ENCODE assay signal across 1 cellular context in the genomic region with DNA sequence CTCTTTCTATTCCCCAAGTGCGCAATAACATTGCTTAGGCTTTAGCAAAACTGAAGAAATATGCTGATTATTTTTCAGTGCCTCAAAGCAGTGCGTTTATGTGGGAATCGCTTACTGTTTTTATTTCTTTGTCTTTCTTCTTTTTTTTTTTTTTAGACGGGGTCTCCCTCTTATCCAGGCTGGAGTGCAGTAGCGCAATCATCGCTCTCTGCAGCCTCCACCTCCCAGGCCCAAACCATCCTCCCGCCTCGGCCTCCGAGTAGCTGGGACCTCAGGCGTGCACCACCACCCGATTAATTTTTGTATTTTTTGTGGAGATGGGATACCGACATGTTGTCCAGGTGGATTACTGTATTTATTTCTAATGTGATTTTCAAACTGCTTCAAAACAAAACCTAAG.
A peak's percentile ranks its signal among the peaks of the same experiment; 100 is the strongest.
TF ChIP-seq lines count a peak whose summit lies in the region.

No MANE protein-coding gene starts in this region.

TF ChIP-seq in HepG2, 621 proteins besides CTCF, POLR2A, EP300 and RAD21:
- TF ChIP-seq, protein P1, sequence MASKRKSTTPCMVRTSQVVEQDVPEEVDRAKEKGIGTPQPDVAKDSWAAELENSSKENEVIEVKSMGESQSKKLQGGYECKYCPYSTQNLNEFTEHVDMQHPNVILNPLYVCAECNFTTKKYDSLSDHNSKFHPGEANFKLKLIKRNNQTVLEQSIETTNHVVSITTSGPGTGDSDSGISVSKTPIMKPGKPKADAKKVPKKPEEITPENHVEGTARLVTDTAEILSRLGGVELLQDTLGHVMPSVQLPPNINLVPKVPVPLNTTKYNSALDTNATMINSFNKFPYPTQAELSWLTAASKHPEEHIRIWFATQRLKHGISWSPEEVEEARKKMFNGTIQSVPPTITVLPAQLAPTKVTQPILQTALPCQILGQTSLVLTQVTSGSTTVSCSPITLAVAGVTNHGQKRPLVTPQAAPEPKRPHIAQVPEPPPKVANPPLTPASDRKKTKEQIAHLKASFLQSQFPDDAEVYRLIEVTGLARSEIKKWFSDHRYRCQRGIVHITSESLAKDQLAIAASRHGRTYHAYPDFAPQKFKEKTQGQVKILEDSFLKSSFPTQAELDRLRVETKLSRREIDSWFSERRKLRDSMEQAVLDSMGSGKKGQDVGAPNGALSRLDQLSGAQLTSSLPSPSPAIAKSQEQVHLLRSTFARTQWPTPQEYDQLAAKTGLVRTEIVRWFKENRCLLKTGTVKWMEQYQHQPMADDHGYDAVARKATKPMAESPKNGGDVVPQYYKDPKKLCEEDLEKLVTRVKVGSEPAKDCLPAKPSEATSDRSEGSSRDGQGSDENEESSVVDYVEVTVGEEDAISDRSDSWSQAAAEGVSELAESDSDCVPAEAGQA (IDR thresholded peaks at IDR 0.05; ENCODE audit: low read depth): no peak
- TF ChIP-seq, protein P1 (CRISPR knock-in tag; IDR thresholded peaks at IDR 0.05; ENCODE audit: borderline replicate concordance): no peak
- TF ChIP-seq ZNF501 (CRISPR knock-in tag; IDR thresholded peaks at IDR 0.05) (0 out of 2 replicates have a peak, but pooled peaks have one; percentile 17), ERF (CRISPR knock-in tag; IDR thresholded peaks at IDR 0.05) (no peak), SATB2 (CRISPR knock-in tag; IDR thresholded peaks at IDR 0.05) (no peak), YEATS2 (CRISPR knock-in tag; IDR thresholded peaks at IDR 0.05; ENCODE audit: borderline replicate concordance) (no peak)
- TF ChIP-seq, protein P2, sequence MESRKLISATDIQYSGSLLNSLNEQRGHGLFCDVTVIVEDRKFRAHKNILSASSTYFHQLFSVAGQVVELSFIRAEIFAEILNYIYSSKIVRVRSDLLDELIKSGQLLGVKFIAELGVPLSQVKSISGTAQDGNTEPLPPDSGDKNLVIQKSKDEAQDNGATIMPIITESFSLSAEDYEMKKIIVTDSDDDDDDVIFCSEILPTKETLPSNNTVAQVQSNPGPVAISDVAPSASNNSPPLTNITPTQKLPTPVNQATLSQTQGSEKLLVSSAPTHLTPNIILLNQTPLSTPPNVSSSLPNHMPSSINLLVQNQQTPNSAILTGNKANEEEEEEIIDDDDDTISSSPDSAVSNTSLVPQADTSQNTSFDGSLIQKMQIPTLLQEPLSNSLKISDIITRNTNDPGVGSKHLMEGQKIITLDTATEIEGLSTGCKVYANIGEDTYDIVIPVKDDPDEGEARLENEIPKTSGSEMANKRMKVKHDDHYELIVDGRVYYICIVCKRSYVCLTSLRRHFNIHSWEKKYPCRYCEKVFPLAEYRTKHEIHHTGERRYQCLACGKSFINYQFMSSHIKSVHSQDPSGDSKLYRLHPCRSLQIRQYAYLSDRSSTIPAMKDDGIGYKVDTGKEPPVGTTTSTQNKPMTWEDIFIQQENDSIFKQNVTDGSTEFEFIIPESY (CRISPR knock-in tag; IDR thresholded peaks at IDR 0.05): 0 out of 2 replicates have a peak, but pooled peaks have one; percentile 29
- TF ChIP-seq, protein P3, sequence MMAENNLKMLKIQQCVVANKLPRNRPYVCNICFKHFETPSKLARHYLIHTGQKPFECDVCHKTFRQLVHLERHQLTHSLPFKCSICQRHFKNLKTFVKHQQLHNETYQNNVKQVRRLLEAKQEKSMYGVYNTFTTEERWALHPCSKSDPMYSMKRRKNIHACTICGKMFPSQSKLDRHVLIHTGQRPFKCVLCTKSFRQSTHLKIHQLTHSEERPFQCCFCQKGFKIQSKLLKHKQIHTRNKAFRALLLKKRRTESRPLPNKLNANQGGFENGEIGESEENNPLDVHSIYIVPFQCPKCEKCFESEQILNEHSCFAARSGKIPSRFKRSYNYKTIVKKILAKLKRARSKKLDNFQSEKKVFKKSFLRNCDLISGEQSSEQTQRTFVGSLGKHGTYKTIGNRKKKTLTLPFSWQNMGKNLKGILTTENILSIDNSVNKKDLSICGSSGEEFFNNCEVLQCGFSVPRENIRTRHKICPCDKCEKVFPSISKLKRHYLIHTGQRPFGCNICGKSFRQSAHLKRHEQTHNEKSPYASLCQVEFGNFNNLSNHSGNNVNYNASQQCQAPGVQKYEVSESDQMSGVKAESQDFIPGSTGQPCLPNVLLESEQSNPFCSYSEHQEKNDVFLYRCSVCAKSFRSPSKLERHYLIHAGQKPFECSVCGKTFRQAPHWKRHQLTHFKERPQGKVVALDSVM (CRISPR knock-in tag; IDR thresholded peaks at IDR 0.05): peak; percentile 79
- TF ChIP-seq, protein P4, sequence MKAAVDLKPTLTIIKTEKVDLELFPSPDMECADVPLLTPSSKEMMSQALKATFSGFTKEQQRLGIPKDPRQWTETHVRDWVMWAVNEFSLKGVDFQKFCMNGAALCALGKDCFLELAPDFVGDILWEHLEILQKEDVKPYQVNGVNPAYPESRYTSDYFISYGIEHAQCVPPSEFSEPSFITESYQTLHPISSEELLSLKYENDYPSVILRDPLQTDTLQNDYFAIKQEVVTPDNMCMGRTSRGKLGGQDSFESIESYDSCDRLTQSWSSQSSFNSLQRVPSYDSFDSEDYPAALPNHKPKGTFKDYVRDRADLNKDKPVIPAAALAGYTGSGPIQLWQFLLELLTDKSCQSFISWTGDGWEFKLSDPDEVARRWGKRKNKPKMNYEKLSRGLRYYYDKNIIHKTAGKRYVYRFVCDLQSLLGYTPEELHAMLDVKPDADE (CRISPR knock-in tag; IDR thresholded peaks at IDR 0.05): no peak
